Comparison of ENCODE assay signal across 23 cellular contexts in the genomic region with DNA sequence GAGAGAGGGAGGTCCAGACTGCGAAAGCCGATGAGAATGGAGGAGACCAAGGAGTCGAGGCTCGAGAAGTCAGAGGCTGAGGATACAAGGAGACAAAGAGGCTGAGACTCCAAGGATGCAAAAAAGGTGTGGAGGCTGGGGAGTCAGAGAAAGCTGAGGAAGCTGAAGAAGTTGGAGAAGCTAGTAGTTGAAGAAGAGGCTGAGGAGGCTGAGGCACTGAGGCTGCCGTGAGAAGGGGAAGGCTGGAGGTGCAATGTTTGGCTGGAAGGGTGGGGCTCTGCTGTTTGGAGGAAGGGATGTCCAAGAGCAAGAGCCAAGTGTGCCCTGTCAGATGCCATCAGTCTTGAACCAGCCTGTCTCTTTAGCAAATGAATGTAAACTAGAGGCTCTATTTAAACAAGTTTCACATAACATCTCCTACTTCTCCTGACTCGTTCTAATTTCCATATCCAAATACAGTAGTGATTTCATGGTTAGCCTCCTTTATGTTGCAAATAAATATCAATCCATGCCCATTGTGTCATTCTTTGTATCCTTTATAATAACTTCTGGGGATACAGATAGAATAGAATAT.
"Had no signal": no experiment of that assay in that cellular context is flagged by ENCODE, and none has a peak within 500 bp of the region (broad histone marks: within the 10 kb centered on the region; RNA-seq: fewer than 3 reads in every experiment).

No MANE protein-coding gene starts in this region.

- H3K27ac ChIP-seq: coronary artery, dorsolateral prefrontal cortex, esophagus muscularis mucosa, foreskin keratinocyte, gastroesophageal sphincter, heart right ventricle, left lung, lower lobe of right lung had no signal

- H3K4me3 Mint-ChIP-seq: mesothelial cell of epicardium, naive B cell had no signal

- H3K4me1 ChIP-seq: esophagus muscularis mucosa, foreskin keratinocyte, gastroesophageal sphincter, heart right ventricle, left lung, lower lobe of right lung had no signal

- DNase-seq: dermis blood vessel endothelial cell; dorsolateral prefrontal cortex; effector CD4-positive, alpha-beta T cell; effector memory CD4-positive, alpha-beta T cell; foreskin keratinocyte; heart right ventricle; hippocampal formation; left cardiac atrium; left ventricle myocardium superior; lower lobe of right lung; mesendoderm; mucosa of descending colon; naive B cell had no signal

- H3K9me3 ChIP-seq: esophagus muscularis mucosa, gastroesophageal sphincter, heart right ventricle, left lung, lower lobe of right lung, mucosa of descending colon had no signal

- ATAC-seq: foreskin keratinocyte, gastroesophageal sphincter, heart right ventricle, left cardiac atrium, left lung, left ventricle myocardium superior, lower lobe of right lung, mucosa of descending colon had no signal

- FAIRE-seq: colon, endothelial cell of umbilical vein, frontal cortex, islet of Langerhans, keratinocyte had no signal

- H3K27ac Mint-ChIP-seq: mesothelial cell of epicardium had no signal

- H3K9me3 Mint-ChIP-seq: naive B cell had no signal

- H3K36me3 Mint-ChIP-seq: mesothelial cell of epicardium, naive B cell had no signal

- H3K27me3 ChIP-seq: dorsolateral prefrontal cortex, esophagus muscularis mucosa, foreskin keratinocyte, gastroesophageal sphincter, heart right ventricle, left lung had no signal

- H3K36me3 ChIP-seq: esophagus muscularis mucosa, gastroesophageal sphincter, heart right ventricle, left lung, lower lobe of right lung had no signal

- H3K4me3 ChIP-seq: coronary artery, dorsolateral prefrontal cortex, esophagus muscularis mucosa, gastroesophageal sphincter, heart right ventricle, left lung, lower lobe of right lung, mucosa of descending colon had no signal

- H3K4me1 Mint-ChIP-seq: mesothelial cell of epicardium, naive B cell had no signal
